In the genomic region with DNA sequence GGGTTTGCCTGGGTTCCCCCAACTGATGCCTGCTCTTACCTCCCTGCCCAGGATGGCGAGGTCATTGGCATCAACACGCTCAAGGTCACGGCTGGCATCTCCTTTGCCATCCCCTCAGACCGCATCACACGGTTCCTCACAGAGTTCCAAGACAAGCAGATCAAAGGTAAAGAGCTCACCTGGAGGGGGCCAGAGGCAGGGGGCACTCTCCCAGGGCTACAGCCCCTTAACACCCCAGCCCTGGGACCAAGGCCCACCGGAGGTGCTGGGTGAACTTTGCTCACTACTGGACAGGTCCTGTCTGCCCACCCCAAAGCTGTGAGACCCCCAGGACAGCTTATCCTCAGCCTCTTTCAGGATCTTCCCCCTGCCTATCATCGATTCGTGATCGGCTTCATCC, we compare ENCODE assay signal across 23 cellular contexts. TPM values are rescaled to one million over a fixed set of nuclear protein-coding genes. Genes with fewer than 3 reads are reported as not detected.
DNase-seq lines count a peak whose midpoint lies in the region; ATAC-seq and TF ChIP-seq lines count a peak whose summit lies in the region.
"Had no signal": no experiment of that assay in that cellular context is flagged by ENCODE, and none has a peak within 500 bp of the region (broad histone marks: within the 10 kb centered on the region; RNA-seq: fewer than 3 reads in every experiment).

No MANE protein-coding gene starts in this region.

- no peak overlapping the region for H3K4me2 ChIP-seq in IMR-90 (ENCODE audit: low read depth, low read length)

- no peak overlapping the region for H3K23ac ChIP-seq in IMR-90 (ENCODE audit: low read depth, low read length)

- POLR2A ChIA-PET in IMR-90 (lab: Charles Lee; ENCODE audit: unreplicated experiment): no interaction called here

- H2BK15ac ChIP-seq in IMR-90 (ENCODE audit: low read depth, low read length): no peak overlapping the region

- no peak for TF ChIP-seq POLR2A in IMR-90 (IDR thresholded peaks at IDR 0.05; ENCODE audit: low read depth, low read length)
- no peak for TF ChIP-seq POLR2A in sigmoid colon (IDR thresholded peaks at IDR 0.05)

- no peaks in the 10 kb centered on the region; the same call in 1 of the 2 replicates for H3K27me3 ChIP-seq in IMR-90 (ENCODE audit: control insufficient read depth, insufficient read depth, low read length)
- H3K27me3 ChIP-seq in lower lobe of right lung (ENCODE audit: low read depth): no peaks in the 10 kb centered on the region
- no peaks in the 10 kb centered on the region for H3K27me3 ChIP-seq in sigmoid colon
- H3K27me3 ChIP-seq: Peyer's patch had no signal

- no peak overlapping the region for H3K4ac ChIP-seq in IMR-90 (ENCODE audit: low read depth, low read length)

- no peak overlapping the region for H4K5ac ChIP-seq in IMR-90 (ENCODE audit: low read depth, low read length)

- no peak overlapping the region for H2BK20ac ChIP-seq in IMR-90 (ENCODE audit: low read depth, low read length)

- H4K8ac ChIP-seq in IMR-90 (ENCODE audit: low read depth in 2 of 2, low read length in 2 of 2): no peak overlapping the region

- no peaks in the 10 kb centered on the region for H3K79me1 ChIP-seq in IMR-90 (ENCODE audit: low read depth in 1 of 2, low read length in 2 of 2)

- H3K14ac ChIP-seq in IMR-90 (replicated peaks; ENCODE audit: low read depth, low read length): no peak overlapping the region

- in situ Hi-C loops in IMR-90 (cut with MboI; ENCODE audit: low sequenced_read_pairs): no loop called here

- H3K18ac ChIP-seq in IMR-90 (ENCODE audit: low read depth, low read length): no peak overlapping the region

- no peaks in the 10 kb centered on the region for H4K20me1 ChIP-seq in IMR-90 (ENCODE audit: insufficient read depth, low read length)

- TF ChIP-seq CTCF in IMR-90 (conservative IDR thresholded peaks at IDR 0.05; ENCODE audit: low read depth, low read length): no peak
- TF ChIP-seq CTCF in lower lobe of right lung (IDR thresholded peaks at IDR 0.05): no peak
- no peak for TF ChIP-seq CTCF in sigmoid colon (IDR thresholded peaks at IDR 0.05)

- H3K4me3 ChIP-seq in IMR-90 (ENCODE audit: insufficient read depth, low read depth, low read length) (no peak overlapping the region), lower lobe of right lung (no peak overlapping the region), sigmoid colon (no peak overlapping the region)
- H3K4me3 ChIP-seq: K562, Peyer's patch had no signal

- dilution Hi-C loops in IMR-90 (cut with HindIII; ENCODE audit: low sequenced_read_pairs, unreplicated experiment): no loop called here

- H3K4me3 Mint-ChIP-seq in activated naive CD4-positive, alpha-beta T cell treated with anti-CD3 and anti-CD28 coated beads, Interleukin-2, amount 10 ng/mL, durations not matched to agents 7 days and 5 days: no peak overlapping the region
- no peak overlapping the region for H3K4me3 Mint-ChIP-seq in activated T-cell treated with anti-CD3 and anti-CD28 coated beads, Interleukin-2, amount 50 U/mL, for 72 hours
- H3K4me3 Mint-ChIP-seq: CD8-positive, alpha-beta memory T cell had no signal

- BruUV-seq in IMR-90 (replicated peaks; lab: Mats Ljungman, UMichigan): no TSS peak

- H2BK120ac ChIP-seq in IMR-90 (ENCODE audit: low read depth, low read length): no peak overlapping the region

- no peak for TF ChIP-seq RAD21 in IMR-90 (IDR thresholded peaks at IDR 0.05; ENCODE audit: low read length)

- no peak overlapping the region for H2BK5ac ChIP-seq in IMR-90 (ENCODE audit: low read depth, low read length, poor library complexity, severe bottlenecking)

- no peak overlapping the region for H3K27ac Mint-ChIP-seq in activated naive CD4-positive, alpha-beta T cell treated with anti-CD3 and anti-CD28 coated beads, Interleukin-2, amount 10 ng/mL, durations not matched to agents 7 days and 5 days
- H3K27ac Mint-ChIP-seq in activated T-cell treated with anti-CD3 and anti-CD28 coated beads, Interleukin-2, amount 50 U/mL, for 72 hours: no peak overlapping the region
- H3K27ac Mint-ChIP-seq: CD8-positive, alpha-beta memory T cell had no signal

- no peak for TF ChIP-seq EP300 in sigmoid colon (IDR thresholded peaks at IDR 0.05)

- H3K4me1 ChIP-seq in IMR-90 (ENCODE audit: control insufficient read depth, insufficient read depth, low read length): peaks cover 6% of the 10 kb centered on the region; the same call in 1 of the 2 replicates
- no peaks in the 10 kb centered on the region for H3K4me1 ChIP-seq in lower lobe of right lung
- no peaks in the 10 kb centered on the region for H3K4me1 ChIP-seq in sigmoid colon
- H3K4me1 ChIP-seq: Peyer's patch had no signal

- intact Hi-C loops in IMR-90 (cut with micrococcal nuclease) (no loop called here), lower lobe of right lung (cut with DNase I) (no loop called here), sigmoid colon (cut with DNase I) (no loop called here)

- H3K27ac ChIP-seq in IMR-90 (ENCODE audit: insufficient read depth, low read length) (no peak overlapping the region), lower lobe of right lung (no peak overlapping the region), sigmoid colon (no peak overlapping the region)
- H3K27ac ChIP-seq: 22Rv1, Peyer's patch had no signal

- peaks cover 4% of the 10 kb centered on the region for H3K9me3 Mint-ChIP-seq in activated naive CD4-positive, alpha-beta T cell treated with anti-CD3 and anti-CD28 coated beads, Interleukin-2, amount 10 ng/mL, durations not matched to agents 7 days and 5 days
- peaks cover 3 to 7% of the 10 kb centered on the region in 2 donors for H3K9me3 Mint-ChIP-seq in activated T-cell treated with anti-CD3 and anti-CD28 coated beads, Interleukin-2, amount 50 U/mL, for 72 hours
- H3K9me3 Mint-ChIP-seq: CD8-positive, alpha-beta memory T cell had no signal

- no peaks in the 10 kb centered on the region for H3K4me1 Mint-ChIP-seq in activated naive CD4-positive, alpha-beta T cell treated with anti-CD3 and anti-CD28 coated beads, Interleukin-2, amount 10 ng/mL, durations not matched to agents 7 days and 5 days
- H3K4me1 Mint-ChIP-seq in activated T-cell treated with anti-CD3 and anti-CD28 coated beads, Interleukin-2, amount 50 U/mL, for 72 hours (ENCODE audit: low read depth): no peaks in the 10 kb centered on the region
- H3K4me1 Mint-ChIP-seq: CD8-positive, alpha-beta memory T cell had no signal

- H3K9me3 ChIP-seq in IMR-90 (ENCODE audit: control insufficient read depth, insufficient read depth, low read length): no peaks in the 10 kb centered on the region
- H3K9me3 ChIP-seq in lower lobe of right lung: no peaks in the 10 kb centered on the region
- H3K9me3 ChIP-seq in sigmoid colon: no peaks in the 10 kb centered on the region
- H3K9me3 ChIP-seq: Peyer's patch had no signal

- no peak overlapping the region for H3K56ac ChIP-seq in IMR-90 (ENCODE audit: extremely low read depth, insufficient read depth, low read length)

- peak overlapping the region; percentile 28 for H2AK9ac ChIP-seq in IMR-90 (replicated peaks; ENCODE audit: low read depth, low read length, poor library complexity)

- H2AFZ ChIP-seq in IMR-90 (replicated peaks; ENCODE audit: low read length, poor library complexity): no peak overlapping the region

- ATAC-seq in IMR-90 (ENCODE audit: low read depth) (no peak), lower lobe of right lung (no peak), GM21526 (IDR thresholded peaks at IDR 0.05; ENCODE audit: low FRiP score, unreplicated experiment) (no peak)
- ATAC-seq in activated T-cell treated with anti-CD3 and anti-CD28 coated beads, Interleukin-2, amount 50 U/mL, for 72 hours (replicated peaks in 1 of 2): no peak
- ATAC-seq: K562 had no signal

- no peak overlapping the region for H4K91ac ChIP-seq in IMR-90 (ENCODE audit: insufficient read depth, low read depth, low read length)

- no peak overlapping the region; the same call in 1 of the 2 replicates for H2AK5ac ChIP-seq in IMR-90 (ENCODE audit: low read depth, low read length)

- CTCF ChIA-PET in activated naive CD4-positive, alpha-beta T cell treated with anti-CD3 and anti-CD28 coated beads, Interleukin-2, amount 10 ng/mL, durations not matched to agents 7 days and 5 days (lab: Charles Lee): no interaction called here
- CTCF ChIA-PET in IMR-90 (lab: Yijun Ruan, JAX): no interaction called here

- no peaks in the 10 kb centered on the region; the same call in 1 of the 2 replicates for H3K36me3 ChIP-seq in IMR-90 (ENCODE audit: control insufficient read depth, insufficient read depth, low read length)
- peaks cover 4% of the 10 kb centered on the region for H3K36me3 ChIP-seq in lower lobe of right lung
- peaks cover 0 to 31% (median 5%) of the 10 kb centered on the region in 4 donors for H3K36me3 ChIP-seq in sigmoid colon
- H3K36me3 ChIP-seq: Peyer's patch had no signal

- 91% methylated on average over 8 of the region's 9 CpGs; no CpG with 5 or more reads in 1 of the 2 experiments for WGBS in IMR-90 (ENCODE audit: extremely low coverage in 2 of 2, insufficient read length in 1 of 2), 2 experiments
- 89 to 94% methylated on average over 9 of the region's 9 CpGs for WGBS in sigmoid colon, 2 donors

- no peaks in the 10 kb centered on the region for H3K36me3 Mint-ChIP-seq in activated naive CD4-positive, alpha-beta T cell treated with anti-CD3 and anti-CD28 coated beads, Interleukin-2, amount 10 ng/mL, durations not matched to agents 7 days and 5 days
- H3K36me3 Mint-ChIP-seq in activated T-cell treated with anti-CD3 and anti-CD28 coated beads, Interleukin-2, amount 50 U/mL, for 72 hours (ENCODE audit: insufficient read depth in 2 of 2): peaks cover 0 to 3% of the 10 kb centered on the region in 2 donors
- H3K36me3 Mint-ChIP-seq: CD8-positive, alpha-beta memory T cell had no signal

- peaks cover 4% of the 10 kb centered on the region; the same call in 1 of the 2 replicates for H3K9me1 ChIP-seq in IMR-90 (ENCODE audit: insufficient read depth, low read length)

- peak; percentile 1 for DNase-seq in activated naive CD4-positive, alpha-beta T cell treated with anti-CD3 and anti-CD28 coated beads, Interleukin-2, amount 50 U/mL, for 16 hours
- no peak for DNase-seq in activated naive CD4-positive, alpha-beta T cell treated with anti-CD3 and anti-CD28 coated beads, Interleukin-2, amount 10 ng/mL, durations not matched to agents 7 days and 5 days
- DNase-seq in IMR-90 (no peak), lower lobe of right lung (peak; percentile 14), sigmoid colon (peak; percentile 42), AML-193 (lab: John Stamatoyannopoulos, UW) (no peak)
- DNase-seq in activated T-cell treated with anti-CD3 and anti-CD28 coated beads, Interleukin-2, amount 50 U/mL, for 72 hours: no peak
- DNase-seq: ACHN, C1 segment of cervical spinal cord, Calu3, DMS153, MM.1S, NCI-H1048, NCI-H1417 treated with DMSO at 0.1 percent for 48 hours, NCI-H187, NCI-H446, NCI-H526 had no signal

- H3K9ac ChIP-seq in IMR-90 (ENCODE audit: low read depth, low read length): no peak overlapping the region

- no peaks in the 10 kb centered on the region for H3K27me3 Mint-ChIP-seq in activated naive CD4-positive, alpha-beta T cell treated with anti-CD3 and anti-CD28 coated beads, Interleukin-2, amount 10 ng/mL, durations not matched to agents 7 days and 5 days
- peaks cover 1% of the 10 kb centered on the region for H3K27me3 Mint-ChIP-seq in activated T-cell treated with anti-CD3 and anti-CD28 coated beads, Interleukin-2, amount 50 U/mL, for 72 hours (ENCODE audit: low read depth)

RNA-seq across cellular contexts. Expression of gene HTRA3, which starts 24.5 kb away (rescaled TPM):
- 1.1 and 1.3 TPM in 2 replicates for total RNA-seq in IMR-90 (2012; rRNA removed)
- polyA plus RNA-seq in IMR-90 (2012; rRNA removed): 8.9 and 9.5 TPM in 2 replicates
- 5.3 and 12.8 TPM in 2 replicates for polyA plus RNA-seq in IMR-90 (2012; cell fraction: cytosol; rRNA removed)
- 3.7 and 5.2 TPM in 2 replicates for polyA plus RNA-seq in IMR-90 (2012; cell fraction: nucleus; rRNA removed; ENCODE audit: low replicate concordance)
- 15.5 TPM for total RNA-seq in lower lobe of right lung
- 10 to 100 TPM; 14.5 to 49.6 (median 32.1) TPM for total RNA-seq in sigmoid colon
- 1 to 10 TPM; 1.2 to 5.0 (median 3.6) TPM for polyA plus RNA-seq in sigmoid colon
- total RNA-seq in activated T-cell treated with anti-CD3 and anti-CD28 coated beads, Interleukin-2, amount 50 U/mL, for 72 hours: not detected
- total RNA-seq: Calu3; CD8-positive, alpha-beta memory T cell; K562; OCI-LY7 had no signal
- polyA plus RNA-seq: CD8-positive, alpha-beta memory T cell had no signal

Comparison
In these comparisons a context has a peak if more than half of its experiments do, and no peak if none do; other contexts are left out.
1. DNase-seq: peak in activated naive CD4-positive, alpha-beta T cell treated with anti-CD3 and anti-CD28 coated beads, Interleukin-2, amount 50 U/mL, for 16 hours (single experiment), lower lobe of right lung (single experiment) and sigmoid colon (single experiment); none in activated naive CD4-positive, alpha-beta T cell treated with anti-CD3 and anti-CD28 coated beads, Interleukin-2, amount 10 ng/mL, durations not matched to agents 7 days and 5 days (single experiment), IMR-90 (single experiment), activated T-cell treated with anti-CD3 and anti-CD28 coated beads, Interleukin-2, amount 50 U/mL, for 72 hours (0 of 2) and AML-193 (0 of 2).